In genomic region chr7:110356438-110356837, GRCh38 we compare ENCODE assay signal across 18 cellular contexts.
"Had no signal": no experiment of that assay in that cellular context is flagged by ENCODE, and none has a peak within 500 bp of the region (broad histone marks: within the 10 kb centered on the region; RNA-seq: fewer than 3 reads in every experiment).

No MANE protein-coding gene starts in this region.

- DNase-seq: dorsolateral prefrontal cortex; effector CD4-positive, alpha-beta T cell; left ventricle myocardium superior; natural killer cell; sigmoid colon; stimulated activated CD4-positive, alpha-beta T cell treated with anti-CD3 and anti-CD28 coated beads, Interleukin-2, amount 100 ng/mL, for 24 hours; stimulated activated CD4-positive, alpha-beta T cell treated with anti-CD3 and anti-CD28 coated beads, Interleukin-4, amount 100 ng/mL, for 24 hours; stimulated activated naive CD8-positive, alpha-beta T cell treated with anti-CD3 and anti-CD28 coated beads, Interleukin-15, Interleukin-2, amounts not matched to agents 100 U/mL and 50 U/mL, for 24 hours; substantia nigra; testis; upper lobe of right lung; uterus had no signal

- H2AFZ ChIP-seq: parathyroid adenoma had no signal

- H3K27ac Mint-ChIP-seq: memory B cell; natural killer cell; progenitor cell of endocrine pancreas; stimulated activated effector memory CD8-positive, alpha-beta T cell treated with anti-CD3 and anti-CD28 coated beads, Interleukin-12 subunit alpha, Interleukin-12 subunit beta, amount 100 ng/mL, for 72 hours had no signal

- H3K9me3 ChIP-seq: sigmoid colon, testis, uterus had no signal

- H3K4me3 Mint-ChIP-seq: memory B cell; natural killer cell; stimulated activated effector memory CD8-positive, alpha-beta T cell treated with anti-CD3 and anti-CD28 coated beads, Interleukin-12 subunit alpha, Interleukin-12 subunit beta, amount 100 ng/mL, for 72 hours had no signal

- H3K4me3 ChIP-seq: dorsolateral prefrontal cortex, lung, sigmoid colon, testis, tibial nerve, upper lobe of right lung, uterus had no signal

- H3K36me3 ChIP-seq: sigmoid colon, tibial nerve, upper lobe of right lung, uterus had no signal

- H3K4me1 ChIP-seq: parathyroid adenoma, sigmoid colon, testis, tibial nerve, upper lobe of right lung, uterus had no signal

- H3K4me1 Mint-ChIP-seq: memory B cell; natural killer cell; stimulated activated effector memory CD8-positive, alpha-beta T cell treated with anti-CD3 and anti-CD28 coated beads, Interleukin-12 subunit alpha, Interleukin-12 subunit beta, amount 100 ng/mL, for 72 hours had no signal

- H3K27ac ChIP-seq: dorsolateral prefrontal cortex, parathyroid adenoma, sigmoid colon, testis, tibial nerve, upper lobe of right lung, uterus had no signal

- H3K27me3 Mint-ChIP-seq: memory B cell, progenitor cell of endocrine pancreas had no signal

- H3K79me2 ChIP-seq: parathyroid adenoma had no signal

- H3K9ac ChIP-seq: parathyroid adenoma had no signal

- ATAC-seq: left ventricle myocardium superior; natural killer cell; stimulated activated effector memory CD8-positive, alpha-beta T cell treated with anti-CD3 and anti-CD28 coated beads, Interleukin-12 subunit alpha, Interleukin-12 subunit beta, amount 100 ng/mL, for 72 hours; stimulated activated naive CD8-positive, alpha-beta T cell treated with anti-CD3 and anti-CD28 coated beads, Interleukin-15, Interleukin-2, amounts not matched to agents 100 U/mL and 50 U/mL, for 24 hours; upper lobe of right lung had no signal

- H3K27me3 ChIP-seq: dorsolateral prefrontal cortex, sigmoid colon, testis, tibial nerve, upper lobe of right lung, uterus had no signal

- H3K36me3 Mint-ChIP-seq: memory B cell; stimulated activated effector memory CD8-positive, alpha-beta T cell treated with anti-CD3 and anti-CD28 coated beads, Interleukin-12 subunit alpha, Interleukin-12 subunit beta, amount 100 ng/mL, for 72 hours had no signal
